Comparison of ENCODE assay signal across 32 cellular contexts in the genomic region with DNA sequence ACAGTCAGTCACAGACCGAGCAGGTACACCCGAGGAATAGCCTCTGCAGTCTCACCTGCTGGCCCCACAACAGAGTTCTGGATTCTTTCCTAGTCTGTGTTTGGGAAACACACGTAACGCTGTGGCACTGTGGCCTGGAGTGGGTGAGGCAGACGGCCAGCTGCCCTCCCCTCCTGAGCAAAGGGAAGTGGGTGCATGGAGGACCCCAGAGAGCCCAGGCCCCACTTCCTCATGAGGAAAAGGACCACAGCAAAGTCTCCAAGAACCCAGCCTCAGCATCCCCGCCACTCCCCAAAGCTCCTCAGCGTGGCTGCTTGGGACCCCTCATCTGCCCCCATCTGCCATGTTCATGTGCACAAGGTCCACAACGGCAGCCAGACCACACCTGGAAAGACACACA.
"Had no signal": no experiment of that assay in that cellular context is flagged by ENCODE, and none has a peak within 500 bp of the region (broad histone marks: within the 10 kb centered on the region; RNA-seq: fewer than 3 reads in every experiment).

No MANE protein-coding gene starts in this region.

- ATAC-seq: activated CD4-positive, CD25-positive, alpha-beta regulatory T cell treated with anti-CD3 and anti-CD28 coated beads, Interleukin-2, amount 50 U/mL, for 24 hours; activated CD8-positive, alpha-beta T cell treated with anti-CD3 and anti-CD28 coated beads for 36 hours; activated T-cell treated with anti-CD3 and anti-CD28 coated beads, Interleukin-2, amount 50 U/mL, for 4 hours; activated T-helper 17 cell treated with anti-CD3 and anti-CD28 coated beads, Interleukin-2, amount 50 U/mL, for 72 hours; esophagus mucosa; T-helper 17 cell had no signal

- H3K27ac ChIP-seq: brain microvascular endothelial cell, WERI-Rb-1 had no signal

- H3K36me3 ChIP-seq: brain microvascular endothelial cell, WERI-Rb-1 had no signal

- H3K27me3 Mint-ChIP-seq: activated B cell treated with CpG ODN at 0.5 μM for 24 hours; activated CD8-positive, alpha-beta T cell treated with anti-CD3 and anti-CD28 coated beads for 36 hours; activated naive CD8-positive, alpha-beta T cell; activated T-helper 17 cell treated with anti-CD3 and anti-CD28 coated beads, Interleukin-2, amount 50 U/mL, for 72 hours; T-helper 17 cell had no signal

- H3K9me3 Mint-ChIP-seq: activated CD8-positive, alpha-beta T cell treated with anti-CD3 and anti-CD28 coated beads for 36 hours; activated T-cell treated with anti-CD3 and anti-CD28 coated beads, Interleukin-2, amount 50 U/mL, for 4 hours; activated T-helper 17 cell treated with anti-CD3 and anti-CD28 coated beads, Interleukin-2, amount 50 U/mL, for 72 hours had no signal

- H3K4me1 Mint-ChIP-seq: activated B cell treated with CpG ODN at 0.5 μM for 24 hours; activated T-helper 17 cell treated with anti-CD3 and anti-CD28 coated beads, Interleukin-2, amount 50 U/mL, for 72 hours; T-helper 17 cell had no signal

- H3K4me3 Mint-ChIP-seq: activated B cell treated with CpG ODN at 0.5 μM for 24 hours; activated CD8-positive, alpha-beta T cell treated with anti-CD3 and anti-CD28 coated beads for 36 hours; activated naive CD8-positive, alpha-beta T cell; activated T-cell treated with anti-CD3 and anti-CD28 coated beads, Interleukin-2, amount 50 U/mL, for 4 hours; activated T-helper 17 cell treated with anti-CD3 and anti-CD28 coated beads, Interleukin-2, amount 50 U/mL, for 72 hours; T-helper 17 cell; T-helper 2 cell treated with Interferon-gamma antibody and Interleukin-4, amounts not matched to agents 5 μg/mL and 100 μg/mL, for 36 hours had no signal

- H3K36me3 Mint-ChIP-seq: activated naive CD8-positive, alpha-beta T cell had no signal

- FAIRE-seq: astrocyte, bronchial epithelial cell, colon, frontal cortex had no signal

- H3K27me3 ChIP-seq: brain microvascular endothelial cell had no signal

- DNase-seq: activated B cell treated with CpG ODN at 0.5 μM for 24 hours; activated CD4-positive, alpha-beta T cell treated with anti-CD3 and anti-CD28 coated beads for 48 hours; activated CD4-positive, alpha-beta T cell treated with anti-CD3 and anti-CD28 coated beads, Interleukin-2, amount 50 U/mL, for 1 hour; activated CD4-positive, alpha-beta T cell treated with anti-CD3 and anti-CD28 coated beads, Interleukin-2, amount 50 U/mL, for 48 hours; activated CD8-positive, alpha-beta memory T cell treated with anti-CD3 and anti-CD28 coated beads for 24 hours; activated CD8-positive, alpha-beta T cell treated with anti-CD3 and anti-CD28 coated beads for 36 hours; activated effector memory CD4-positive, alpha-beta T cell treated with Interleukin-2 at 50 U/mL for 16 hours; activated gamma-delta T cell treated with Interleukin-2 at 50 U/mL for 16 hours; activated naive CD4-positive, alpha-beta T cell treated with anti-CD3 and anti-CD28 coated beads, Interleukin-2, amount 50 U/mL, for 16 hours; activated naive CD4-positive, alpha-beta T cell treated with Interleukin-2 at 50 U/mL for 16 hours; activated T-cell treated with anti-CD3 and anti-CD28 coated beads, Interleukin-2, amount 50 U/mL, for 4 hours; amniotic stem cell; anterior cingulate cortex; brain microvascular endothelial cell; caudate nucleus; cortex of kidney; dermis blood vessel endothelial cell; effector CD4-positive, alpha-beta T cell; foreskin fibroblast; T-helper 1 cell; T-helper 17 cell; T1000; WERI-Rb-1 had no signal

- H3K27ac Mint-ChIP-seq: activated B cell treated with CpG ODN at 0.5 μM for 24 hours; activated CD8-positive, alpha-beta T cell treated with anti-CD3 and anti-CD28 coated beads for 36 hours; activated naive CD8-positive, alpha-beta T cell; activated T-helper 17 cell treated with anti-CD3 and anti-CD28 coated beads, Interleukin-2, amount 50 U/mL, for 72 hours; T-helper 17 cell; T-helper 2 cell treated with Interferon-gamma antibody and Interleukin-4, amounts not matched to agents 5 μg/mL and 100 μg/mL, for 36 hours had no signal
